In genomic region chrX:80021611-80022010, GRCh38 we compare ENCODE assay signal across 22 cellular contexts. TPM values are rescaled to one million over a fixed set of nuclear protein-coding genes. Genes with fewer than 3 reads are reported as not detected.
"Had no signal": no experiment of that assay in that cellular context is flagged by ENCODE, and none has a peak within 500 bp of the region (broad histone marks: within the 10 kb centered on the region; RNA-seq: fewer than 3 reads in every experiment).

No MANE protein-coding gene starts in this region.

- H3K4me1 ChIP-seq: adrenal gland, sigmoid colon had no signal

- DNase-seq: activated CD4-positive, alpha-beta T cell treated with anti-CD3 and anti-CD28 coated beads, Interleukin-2, amount 10 ng/mL, durations not matched to agents 7 days and 5 days; activated CD4-positive, CD25-positive, alpha-beta regulatory T cell; activated CD8-positive, alpha-beta memory T cell treated with anti-CD3 and anti-CD28 coated beads for 24 hours; activated naive CD4-positive, alpha-beta T cell treated with anti-CD3 and anti-CD28 coated beads, Interleukin-2, amount 10 ng/mL, durations not matched to agents 7 days and 5 days; activated T-cell treated with anti-CD3 and anti-CD28 coated beads for 4 hours; adrenal gland; hypothalamus; left colon; mucosa of descending colon; naive thymus-derived CD8-positive, alpha-beta T cell; sigmoid colon; stimulated activated CD4-positive, alpha-beta T cell treated with anti-CD3 and anti-CD28 coated beads, Interleukin-12 subunit alpha, Interleukin-12 subunit beta, amount 100 ng/mL, for 4 hours; stimulated activated naive CD4-positive, alpha-beta T cell; substantia nigra had no signal

- H3K4me3 Mint-ChIP-seq: activated CD4-positive, alpha-beta T cell treated with anti-CD3 and anti-CD28 coated beads, Interleukin-2, amount 10 ng/mL, durations not matched to agents 7 days and 5 days; activated naive CD4-positive, alpha-beta T cell treated with anti-CD3 and anti-CD28 coated beads, Interleukin-2, amount 10 ng/mL, durations not matched to agents 7 days and 5 days; dendritic cell treated with granulocyte-macrophage colony-stimulating factor and Interleukin-4, amounts not matched to agents 40 ng/mL and 50 ng/mL, for 4 days; naive thymus-derived CD8-positive, alpha-beta T cell; T-helper 1 cell treated with Interleukin-12 subunit alpha and Interleukin-12 subunit beta and Interleukin-4 antibody, amounts not matched to agents 30 μg/mL and 1 μg/mL, for 36 hours had no signal

- H3K9me3 ChIP-seq: adrenal gland, mucosa of descending colon, sigmoid colon had no signal

- H3K4me1 Mint-ChIP-seq: activated CD4-positive, alpha-beta T cell treated with anti-CD3 and anti-CD28 coated beads, Interleukin-2, amount 10 ng/mL, durations not matched to agents 7 days and 5 days; activated naive CD4-positive, alpha-beta T cell treated with anti-CD3 and anti-CD28 coated beads, Interleukin-2, amount 10 ng/mL, durations not matched to agents 7 days and 5 days; naive thymus-derived CD8-positive, alpha-beta T cell had no signal

- H3K36me3 ChIP-seq: adrenal gland, sigmoid colon had no signal

- H3K4me3 ChIP-seq: adrenal gland, mucosa of descending colon had no signal

- H3K27ac Mint-ChIP-seq: activated CD4-positive, alpha-beta T cell treated with anti-CD3 and anti-CD28 coated beads, Interleukin-2, amount 10 ng/mL, durations not matched to agents 7 days and 5 days; activated naive CD4-positive, alpha-beta T cell treated with anti-CD3 and anti-CD28 coated beads, Interleukin-2, amount 10 ng/mL, durations not matched to agents 7 days and 5 days; activated T-helper 2 cell treated with anti-CD3 and anti-CD28 coated beads, Interferon-gamma antibody, Interleukin-2, Interleukin-4, amounts not matched to agents 10 μg/mL and 5 μg/mL and 100 μg/mL, durations not matched to agents 14 hours and 24 hours and 36 hours; dendritic cell treated with granulocyte-macrophage colony-stimulating factor and Interleukin-4, amounts not matched to agents 40 ng/mL and 50 ng/mL, for 4 days; naive thymus-derived CD8-positive, alpha-beta T cell; T-helper 1 cell treated with Interleukin-12 subunit alpha and Interleukin-12 subunit beta and Interleukin-4 antibody, amounts not matched to agents 30 μg/mL and 1 μg/mL, for 36 hours had no signal

- H3K27me3 ChIP-seq: sigmoid colon had no signal

- H3K27ac ChIP-seq: adrenal gland, sigmoid colon had no signal

- H3K9me3 Mint-ChIP-seq: activated CD4-positive, alpha-beta T cell treated with anti-CD3 and anti-CD28 coated beads, Interleukin-2, amount 10 ng/mL, durations not matched to agents 7 days and 5 days; activated naive CD4-positive, alpha-beta T cell treated with anti-CD3 and anti-CD28 coated beads, Interleukin-2, amount 10 ng/mL, durations not matched to agents 7 days and 5 days; activated T-helper 2 cell treated with anti-CD3 and anti-CD28 coated beads, Interferon-gamma antibody, Interleukin-2, Interleukin-4, amounts not matched to agents 10 μg/mL and 5 μg/mL and 100 μg/mL, durations not matched to agents 14 hours and 24 hours and 36 hours; dendritic cell treated with granulocyte-macrophage colony-stimulating factor and Interleukin-4, amounts not matched to agents 40 ng/mL and 50 ng/mL, for 4 days; T-helper 1 cell treated with Interleukin-12 subunit alpha and Interleukin-12 subunit beta and Interleukin-4 antibody, amounts not matched to agents 30 μg/mL and 1 μg/mL, for 36 hours had no signal

- H3K36me3 Mint-ChIP-seq: activated naive CD4-positive, alpha-beta T cell treated with anti-CD3 and anti-CD28 coated beads, Interleukin-2, amount 10 ng/mL, durations not matched to agents 7 days and 5 days; naive thymus-derived CD8-positive, alpha-beta T cell had no signal

RNA-seq across cellular contexts. Expression of gene TBX22, which starts 7.1 kb away (rescaled TPM):
- total RNA-seq: activated CD4-positive, alpha-beta T cell treated with anti-CD3 and anti-CD28 coated beads, Interleukin-2, amount 10 ng/mL, durations not matched to agents 7 days and 5 days; activated T-helper 2 cell treated with anti-CD3 and anti-CD28 coated beads, Interferon-gamma antibody, Interleukin-2, Interleukin-4, amounts not matched to agents 10 μg/mL and 5 μg/mL and 100 μg/mL, durations not matched to agents 14 hours and 24 hours and 36 hours; adrenal gland; glomerular endothelial cell; left colon; lung microvascular endothelial cell; mucosa of descending colon; naive thymus-derived CD8-positive, alpha-beta T cell; osteoblast; pulmonary artery endothelial cell; sigmoid colon had no signal
- polyA plus RNA-seq: adrenal gland; esophagus; naive thymus-derived CD8-positive, alpha-beta T cell; sigmoid colon had no signal
